Comparison of ENCODE assay signal across 26 cellular contexts in genomic region chr10:124128811-124129145, GRCh38.
"Had no signal": no experiment of that assay in that cellular context is flagged by ENCODE, and none has a peak within 500 bp of the region (broad histone marks: within the 10 kb centered on the region; RNA-seq: fewer than 3 reads in every experiment).

No MANE protein-coding gene starts in this region.

- H3K9me3 Mint-ChIP-seq: immature natural killer cell; naive thymus-derived CD4-positive, alpha-beta T cell; natural killer cell treated with Interleukin-12 subunit alpha and Interleukin-12 subunit beta and Interleukin-15 and Interleukin-18, amount 100 ng/mL, for 72 hours; stimulated activated effector memory CD8-positive, alpha-beta T cell treated with anti-CD3 and anti-CD28 coated beads, Interleukin-12 subunit alpha, Interleukin-12 subunit beta, amount 100 ng/mL, for 72 hours; stimulated activated naive CD8-positive, alpha-beta T cell treated with anti-CD3 and anti-CD28 coated beads, Interleukin-15, amount 100 ng/mL, for 72 hours; type B pancreatic cell had no signal

- H3K4me3 ChIP-seq: heart left ventricle, left ventricle myocardium inferior, lung, mucosa of descending colon, pancreas, prostate gland, sigmoid colon, spleen, tibial nerve, uterus had no signal

- H3K4me3 Mint-ChIP-seq: immature natural killer cell; naive thymus-derived CD4-positive, alpha-beta T cell; natural killer cell treated with Interleukin-12 subunit alpha and Interleukin-12 subunit beta and Interleukin-15 and Interleukin-18, amount 100 ng/mL, for 72 hours; stimulated activated effector memory CD8-positive, alpha-beta T cell treated with anti-CD3 and anti-CD28 coated beads, Interleukin-12 subunit alpha, Interleukin-12 subunit beta, amount 100 ng/mL, for 72 hours; stimulated activated naive CD8-positive, alpha-beta T cell treated with anti-CD3 and anti-CD28 coated beads, Interleukin-15, amount 100 ng/mL, for 72 hours; type B pancreatic cell had no signal

- H3K27ac Mint-ChIP-seq: immature natural killer cell; naive thymus-derived CD4-positive, alpha-beta T cell; natural killer cell treated with Interleukin-12 subunit alpha and Interleukin-12 subunit beta and Interleukin-15 and Interleukin-18, amount 100 ng/mL, for 72 hours; stimulated activated effector memory CD8-positive, alpha-beta T cell treated with anti-CD3 and anti-CD28 coated beads, Interleukin-12 subunit alpha, Interleukin-12 subunit beta, amount 100 ng/mL, for 72 hours; type B pancreatic cell had no signal

- H3K27me3 Mint-ChIP-seq: natural killer cell treated with Interleukin-12 subunit alpha and Interleukin-12 subunit beta and Interleukin-15 and Interleukin-18, amount 100 ng/mL, for 72 hours; type B pancreatic cell had no signal

- H3K4me1 Mint-ChIP-seq: immature natural killer cell; naive thymus-derived CD4-positive, alpha-beta T cell; stimulated activated effector memory CD8-positive, alpha-beta T cell treated with anti-CD3 and anti-CD28 coated beads, Interleukin-12 subunit alpha, Interleukin-12 subunit beta, amount 100 ng/mL, for 72 hours; stimulated activated naive CD8-positive, alpha-beta T cell treated with anti-CD3 and anti-CD28 coated beads, Interleukin-15, amount 100 ng/mL, for 72 hours had no signal

- H3K27me3 ChIP-seq: heart left ventricle, pancreas, sigmoid colon, spleen, tibial nerve, uterus had no signal

- FAIRE-seq: islet of Langerhans, pancreas, small intestine had no signal

- H3K9me3 ChIP-seq: heart left ventricle, left ventricle myocardium inferior, mucosa of descending colon, pancreas, prostate gland, sigmoid colon, spleen, tibial nerve, uterus had no signal

- DNase-seq: heart left ventricle; hypothalamus; immature natural killer cell; left ventricle myocardium inferior; midbrain; mucosa of descending colon; naive thymus-derived CD4-positive, alpha-beta T cell; nucleus accumbens; retina; right cardiac atrium; sigmoid colon; small intestine; spleen; stimulated activated CD4-positive, alpha-beta T cell treated with anti-CD3 and anti-CD28 coated beads, Interleukin-4, amount 100 ng/mL, for 24 hours; stimulated activated naive CD4-positive, alpha-beta T cell; stimulated activated naive CD8-positive, alpha-beta T cell treated with anti-CD3 and anti-CD28 coated beads, Interleukin-15, amount 100 ng/mL, for 72 hours; substantia nigra; uterus had no signal

- H3K27ac ChIP-seq: heart left ventricle, left ventricle myocardium inferior, pancreas, prostate gland, sigmoid colon, tibial nerve, uterus had no signal

- H3K4me1 ChIP-seq: pancreas, prostate gland, sigmoid colon, uterus had no signal

- H3K36me3 ChIP-seq: heart left ventricle, left ventricle myocardium inferior, pancreas, prostate gland, sigmoid colon, spleen, tibial nerve, uterus had no signal

- H3K36me3 Mint-ChIP-seq: immature natural killer cell; naive thymus-derived CD4-positive, alpha-beta T cell; natural killer cell treated with Interleukin-12 subunit alpha and Interleukin-12 subunit beta and Interleukin-15 and Interleukin-18, amount 100 ng/mL, for 72 hours; stimulated activated effector memory CD8-positive, alpha-beta T cell treated with anti-CD3 and anti-CD28 coated beads, Interleukin-12 subunit alpha, Interleukin-12 subunit beta, amount 100 ng/mL, for 72 hours; type B pancreatic cell had no signal
